Comparison of ENCODE assay signal across 30 cellular contexts in the genomic region with DNA sequence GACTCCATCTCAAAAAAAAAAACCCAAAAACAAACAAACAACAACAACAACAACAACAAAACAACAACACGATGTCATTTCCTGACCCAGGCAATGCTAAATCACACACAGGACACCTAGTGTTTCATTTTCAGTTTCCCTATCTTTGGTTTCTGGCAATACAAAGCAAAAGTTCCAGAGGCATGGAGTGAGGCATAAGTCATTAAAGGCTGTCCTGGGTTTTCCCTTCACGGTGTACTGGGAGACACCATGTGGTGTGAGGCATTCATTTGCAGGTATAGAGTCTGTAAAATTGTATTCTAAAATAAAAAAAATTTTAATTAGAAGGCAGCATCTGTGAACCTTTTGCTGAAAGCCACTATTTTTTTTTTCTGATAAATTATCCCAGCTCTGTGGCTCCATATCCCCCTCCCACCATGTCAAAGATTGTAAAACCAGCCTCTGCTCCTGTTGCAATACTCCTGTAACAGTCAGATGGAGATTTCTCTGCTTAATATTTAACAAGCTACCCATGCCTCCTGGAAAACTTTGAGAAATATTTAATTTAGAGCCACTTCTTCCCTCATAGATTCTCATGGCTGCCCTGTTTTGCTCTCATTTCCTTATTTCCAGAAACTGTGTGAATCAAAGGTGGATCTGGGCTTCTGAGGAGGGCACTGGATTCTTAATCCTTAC.
DNase-seq lines count a peak whose midpoint lies in the region; ATAC-seq, FAIRE-seq and TF ChIP-seq lines count a peak whose summit lies in the region.
"Had no signal": no experiment of that assay in that cellular context is flagged by ENCODE, and none has a peak within 500 bp of the region (broad histone marks: within the 10 kb centered on the region; RNA-seq: fewer than 3 reads in every experiment).

No MANE protein-coding gene starts in this region.

- FAIRE-seq in HepG2 (lab: Jason Lieb, UNC) = no peak
- FAIRE-seq: A204.1, GM12878, GM12892, GM18507, GM19239 had no signal

- no peak for TF ChIP-seq CTCF in epithelial cell of proximal tubule (conservative IDR thresholded peaks at IDR 0.05; ENCODE audit: low read depth, low read length)
- TF ChIP-seq CTCF in HepG2 (CRISPR knock-in tag; IDR thresholded peaks at IDR 0.05) = no peak
- TF ChIP-seq CTCF in nephron (IDR thresholded peaks at IDR 0.05; ENCODE audit: unreplicated experiment in 3 of 3) = no peak

- no peak overlapping the region for H3K27ac ChIP-seq in HepG2 (ENCODE audit: extremely low read length, insufficient read depth, low read length)
- H3K27ac ChIP-seq: BLaER1 had no signal

- DNase-seq in epithelial cell of proximal tubule (ENCODE audit: low read depth) (peak; percentile 4), left kidney (ENCODE audit: low read depth, low spot score) (peak; percentile 33), HepG2 (ENCODE audit: low spot score) (no peak), activated gamma-delta T cell (lab: John Stamatoyannopoulos, UW) (no peak)
- no peak for DNase-seq in activated naive CD4-positive, alpha-beta T cell treated with anti-CD3 and anti-CD28 coated beads for 36 hours
- DNase-seq: 8988T; ACHN; BE2C; C1 segment of cervical spinal cord; CD4-positive, alpha-beta memory T cell; CD4-positive, CD25-positive, alpha-beta regulatory T cell; CD8-positive, alpha-beta memory T cell; COR-L47; DMS 273 treated with DMSO at 0.1 percent for 48 hours; DMS153; DMS53; DMS79; DND-41; EL; GDM1 had no signal

- no peak for ATAC-seq in HepG2
- ATAC-seq in GM18520 (IDR thresholded peaks at IDR 0.05; ENCODE audit: unreplicated experiment) = no peak
- ATAC-seq in GM19328 (IDR thresholded peaks at IDR 0.05; ENCODE audit: unreplicated experiment) = no peak
- ATAC-seq: GM12878 had no signal

- H3K9ac ChIP-seq in HepG2 (ENCODE audit: insufficient read depth, low read depth, low read length) = no peak overlapping the region
- H3K9ac ChIP-seq: BLaER1 had no signal

- no peaks in the 10 kb centered on the region for H3K4me1 Mint-ChIP-seq in nephron
- H3K4me1 Mint-ChIP-seq in activated naive CD4-positive, alpha-beta T cell treated with anti-CD3 and anti-CD28 coated beads for 36 hours (ENCODE audit: low read depth) = no peaks in the 10 kb centered on the region
- H3K4me1 Mint-ChIP-seq: CD14-positive monocyte; CD4-positive, alpha-beta memory T cell; CD4-positive, CD25-positive, alpha-beta regulatory T cell; CD8-positive, alpha-beta memory T cell had no signal

- no peak overlapping the region for H3K4me2 ChIP-seq in HepG2 (ENCODE audit: low read depth, low read length)
- H3K4me2 ChIP-seq: BLaER1 had no signal

- BruUV-seq in HepG2 (replicated peaks; lab: Mats Ljungman, UMichigan) = no TSS peak

- H3K36me3 Mint-ChIP-seq in nephron (ENCODE audit: low read depth) = no peaks in the 10 kb centered on the region
- no peaks in the 10 kb centered on the region for H3K36me3 Mint-ChIP-seq in activated naive CD4-positive, alpha-beta T cell treated with anti-CD3 and anti-CD28 coated beads for 36 hours (ENCODE audit: low read depth)
- H3K36me3 Mint-ChIP-seq: CD14-positive monocyte; CD4-positive, alpha-beta memory T cell; CD4-positive, CD25-positive, alpha-beta regulatory T cell; CD8-positive, alpha-beta memory T cell had no signal

- in situ Hi-C loops in HepG2 (cut with HindIII; ENCODE audit: extremely low pct_ligation_motif_present, low pct_unique_long_range_greater_than_20kb) = no loop called here

- intact Hi-C loops in HepG2 (cut with micrococcal nuclease; ENCODE audit: unreplicated experiment) = no loop called here
- intact Hi-C loops in activated naive CD4-positive, alpha-beta T cell treated with anti-CD3 and anti-CD28 coated beads for 36 hours (cut with micrococcal nuclease) = no loop called here

- H3K9me3 Mint-ChIP-seq in nephron = no peaks in the 10 kb centered on the region
- H3K9me3 Mint-ChIP-seq in activated naive CD4-positive, alpha-beta T cell treated with anti-CD3 and anti-CD28 coated beads for 36 hours = no peaks in the 10 kb centered on the region
- H3K9me3 Mint-ChIP-seq: CD8-positive, alpha-beta memory T cell had no signal

- H3K4me3 ChIP-seq in epithelial cell of proximal tubule (ENCODE audit: low read depth, low read length) (no peak overlapping the region), HepG2 (replicated peaks in 1 of 3; ENCODE audit: insufficient read depth in 1 of 3, low read depth in 2 of 3, low read length in 3 of 3) (no peak overlapping the region)
- H3K4me3 ChIP-seq: BLaER1, GM12878 had no signal

- H3K79me2 ChIP-seq in HepG2 (ENCODE audit: insufficient read depth, low read length) = no peaks in the 10 kb centered on the region

- CTCF ChIA-PET in HepG2 (lab: Yijun Ruan, JAX; ENCODE audit: low intra/inter-chr PET ratio, low total read pairs) = no interaction called here
- CTCF ChIA-PET in activated naive CD4-positive, alpha-beta T cell treated with anti-CD3 and anti-CD28 coated beads for 36 hours (lab: Charles Lee) = interaction anchor here (0.6 kb wide), 1 partner anchor 22 kb away, joined by 4 read pairs; no protein-coding TSS in a partner anchor

- TF ChIP-seq POLR2A in HepG2 (IDR thresholded peaks at IDR 0.05; ENCODE audit: insufficient read depth in 1 of 2, low read depth in 2 of 2, low read length in 2 of 2) = no peak

- H3K9me3 ChIP-seq in HepG2 (ENCODE audit: low read length) = peaks cover 64% of the 10 kb centered on the region
- H3K9me3 ChIP-seq: BE2C, BLaER1 had no signal

- POLR2A ChIA-PET in HepG2 (lab: Yijun Ruan, JAX) = no interaction called here

- no peaks in the 10 kb centered on the region for H3K27me3 ChIP-seq in HepG2 (ENCODE audit: control insufficient read depth in 1 of 2, insufficient read depth in 2 of 2, low read length in 2 of 2)
- H3K27me3 ChIP-seq: BE2C, BLaER1 had no signal

- no peak overlapping the region for H2AFZ ChIP-seq in HepG2 (ENCODE audit: low read length)

- WGBS in HepG2 (ENCODE audit: low lambda C conversion rate) = 15% methylated on average over 2 of the region's 2 CpGs

- TF ChIP-seq RAD21 in HepG2 (CRISPR knock-in tag; IDR thresholded peaks at IDR 0.05) = no peak

- H4K20me1 ChIP-seq in HepG2 (ENCODE audit: insufficient read depth, low read length) = no peaks in the 10 kb centered on the region
- H4K20me1 ChIP-seq: BLaER1 had no signal

- H3K27me3 Mint-ChIP-seq in nephron (ENCODE audit: low read depth) = no peaks in the 10 kb centered on the region
- peaks cover 19% of the 10 kb centered on the region for H3K27me3 Mint-ChIP-seq in activated naive CD4-positive, alpha-beta T cell treated with anti-CD3 and anti-CD28 coated beads for 36 hours (ENCODE audit: low read depth)

- no peak overlapping the region for H3K4me3 Mint-ChIP-seq in nephron
- H3K4me3 Mint-ChIP-seq in activated naive CD4-positive, alpha-beta T cell treated with anti-CD3 and anti-CD28 coated beads for 36 hours = no peak overlapping the region
- H3K4me3 Mint-ChIP-seq: CD14-positive monocyte; CD4-positive, alpha-beta memory T cell; CD4-positive, CD25-positive, alpha-beta regulatory T cell; CD8-positive, alpha-beta memory T cell had no signal

- H3K36me3 ChIP-seq in HepG2 (replicated peaks in 1 of 2; ENCODE audit: control insufficient read depth in 1 of 2, insufficient read depth in 2 of 2, low read length in 2 of 2) = no peaks in the 10 kb centered on the region
- H3K36me3 ChIP-seq: BE2C, BLaER1 had no signal

- TF ChIP-seq EP300 in HepG2 (IDR thresholded peaks at IDR 0.05; ENCODE audit: low read depth in 2 of 2, low read length in 2 of 2) (no peak), HepG2 (CRISPR knock-in tag; IDR thresholded peaks at IDR 0.05; ENCODE audit: borderline replicate concordance) (no peak)

- H3K4me1 ChIP-seq in HepG2 (ENCODE audit: insufficient read depth, low read length) = no peaks in the 10 kb centered on the region
- H3K4me1 ChIP-seq: BE2C, BLaER1 had no signal

- peak overlapping the region; percentile 33 to 60 (median 49) for H3K27ac Mint-ChIP-seq in nephron
- no peak overlapping the region for H3K27ac Mint-ChIP-seq in activated naive CD4-positive, alpha-beta T cell treated with anti-CD3 and anti-CD28 coated beads for 36 hours
- H3K27ac Mint-ChIP-seq: CD14-positive monocyte; CD4-positive, alpha-beta memory T cell; CD4-positive, CD25-positive, alpha-beta regulatory T cell; CD8-positive, alpha-beta memory T cell had no signal

TF ChIP-seq in HepG2, 621 proteins besides CTCF, POLR2A, EP300 and RAD21:
- TF ChIP-seq FOXP1 (IDR thresholded peaks at IDR 0.05) (0 out of 2 replicates have a peak, but pooled peaks have one; percentile 17), FOXP1 (CRISPR knock-in tag; IDR thresholded peaks at IDR 0.05) (no peak), ZNF558 (CRISPR knock-in tag; IDR thresholded peaks at IDR 0.05; ENCODE audit: borderline replicate concordance) (no peak)
TF ChIP-seq in HepG2: peak in this region for 1.

Comparison
In these comparisons a context has a peak if more than half of its experiments do, and no peak if none do; other contexts are left out.
1. DNase-seq: peak in epithelial cell of proximal tubule (single experiment) and left kidney (single experiment); none in HepG2 (single experiment), activated gamma-delta T cell (single experiment) and activated naive CD4-positive, alpha-beta T cell treated with anti-CD3 and anti-CD28 coated beads for 36 hours (single experiment).